In the genomic region with DNA sequence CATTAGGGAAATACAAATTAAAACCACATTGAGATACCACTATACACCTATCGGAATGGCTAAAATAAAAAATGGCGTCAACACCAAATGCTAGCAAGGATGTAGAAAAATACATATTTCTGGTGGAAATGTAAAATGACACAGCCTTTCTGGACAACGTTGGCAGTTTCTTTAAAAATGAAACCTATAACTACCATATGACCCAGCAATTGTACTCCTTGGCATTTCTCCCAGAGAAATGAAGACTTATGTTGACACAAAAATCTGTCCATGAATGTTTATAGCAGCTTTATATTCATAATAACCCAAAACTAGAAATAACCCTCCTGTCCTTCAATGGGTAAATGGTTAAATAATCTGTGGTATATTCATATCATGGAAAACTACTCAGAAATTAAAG, we compare ENCODE assay signal across 26 cellular contexts.
"Had no signal": no experiment of that assay in that cellular context is flagged by ENCODE, and none has a peak within 500 bp of the region (broad histone marks: within the 10 kb centered on the region; RNA-seq: fewer than 3 reads in every experiment).

No MANE protein-coding gene starts in this region.

- H3K4me1 ChIP-seq: left lung, lower lobe of right lung, neural progenitor cell, spleen, stomach, testis, thyroid gland, uterus had no signal

- H3K27ac ChIP-seq: left lung, lower lobe of right lung, neural progenitor cell, neutrophil, ovary, skin epidermis, spleen, stomach, testis, thyroid gland, uterus had no signal

- ATAC-seq: left cardiac atrium; left lung; lower lobe of right lung; natural killer cell; right cardiac atrium; sciatic nerve; stimulated activated naive B cell treated with anti-CD40 and anti-IgM and Interleukin-4, amounts not matched to agents 10 μg/mL and 1 μg/mL and 100 μg/mL, for 72 hours; stimulated activated naive CD8-positive, alpha-beta T cell treated with anti-CD3 and anti-CD28 coated beads, Interleukin-15, Interleukin-2, amounts not matched to agents 100 U/mL and 50 U/mL, for 24 hours had no signal

- H3K9me3 ChIP-seq: left lung, lower lobe of right lung, neutrophil, ovary, stomach, testis, thyroid gland, uterus had no signal

- DNase-seq: hippocampal formation; kidney glomerular epithelial cell; left cardiac atrium; left lung; lower lobe of right lung; mammary epithelial cell; mesenchymal stem cell; naive B cell; natural killer cell; nephron progenitor cell; occipital lobe; ovary; retina; right cardiac atrium; spleen; stimulated activated CD4-positive, alpha-beta T cell treated with anti-CD3 and anti-CD28 coated beads, Interleukin-4, amount 100 ng/mL, for 1 hour; stimulated activated naive B cell treated with anti-CD40 and anti-IgM and Interleukin-4, amounts not matched to agents 10 μg/mL and 1 μg/mL and 100 μg/mL, for 72 hours; stimulated activated naive CD8-positive, alpha-beta T cell treated with anti-CD3 and anti-CD28 coated beads, Interleukin-15, Interleukin-2, amounts not matched to agents 100 U/mL and 50 U/mL, for 24 hours; stomach; testis; thyroid gland; uterus had no signal

- H3K27me3 ChIP-seq: left lung, neural progenitor cell, neutrophil, ovary, spleen, stomach, testis, thyroid gland, uterus had no signal

- H3K4me3 ChIP-seq: left lung, lower lobe of right lung, neural progenitor cell, ovary, skin epidermis, spleen, stomach, testis, thyroid gland, uterus had no signal

- H3K36me3 ChIP-seq: left lung, lower lobe of right lung, neural progenitor cell, neutrophil, ovary, spleen, stomach, thyroid gland, uterus had no signal
